ENCODE assay signal across 27 cellular contexts in genomic region chr1:91161166-91161565, GRCh38.
"Had no signal": no experiment of that assay in that cellular context is flagged by ENCODE, and none has a peak within 500 bp of the region (broad histone marks: within the 10 kb centered on the region; RNA-seq: fewer than 3 reads in every experiment).

No MANE protein-coding gene starts in this region.

- DNase-seq: heart left ventricle; hypothalamus; immature natural killer cell; kidney; left colon; left lung; lower lobe of right lung; midbrain; naive thymus-derived CD8-positive, alpha-beta T cell; nucleus accumbens; pancreas; psoas muscle; right lobe of liver; stimulated activated CD4-positive, alpha-beta T cell treated with anti-CD3 and anti-CD28 coated beads, Interleukin-1b, Interleukin-23, amount 100 ng/mL, for 48 hours; stimulated activated CD4-positive, alpha-beta T cell treated with anti-CD3 and anti-CD28 coated beads, Interleukin-2, amount 100 ng/mL, for 48 hours; stimulated activated CD4-positive, alpha-beta T cell treated with anti-CD3 and anti-CD28 coated beads, Interleukin-4, amount 100 ng/mL, for 4 hours; stimulated activated CD8-positive, alpha-beta memory T cell treated with anti-CD3 and anti-CD28 coated beads, Interleukin-4, amount 100 ng/mL, for 48 hours; stimulated activated naive CD4-positive, alpha-beta T cell treated with Interleukin-2 at 50 U/mL for 16 hours; stimulated activated naive CD8-positive, alpha-beta T cell treated with anti-CD3 and anti-CD28 coated beads, Interleukin-15, amount 100 ng/mL, for 72 hours; substantia nigra; transverse colon had no signal

- H3K4me1 ChIP-seq: heart left ventricle, left lung, lower lobe of right lung, pancreas, psoas muscle, right lobe of liver, transverse colon had no signal

- H3K36me3 ChIP-seq: heart left ventricle, left lung, lower lobe of right lung, pancreas, right lobe of liver, transverse colon, upper lobe of left lung had no signal

- H3K27me3 ChIP-seq: heart left ventricle, left lung, pancreas, right lobe of liver, transverse colon, upper lobe of left lung had no signal

- H3K4me3 Mint-ChIP-seq: immature natural killer cell; naive thymus-derived CD8-positive, alpha-beta T cell; nephron; neural crest cell; stimulated activated memory B cell treated with anti-CD40 and anti-IgM and Interleukin-4, amounts not matched to agents 10 μg/mL and 1 μg/mL and 100 μg/mL, for 72 hours; stimulated activated naive CD8-positive, alpha-beta T cell treated with anti-CD3 and anti-CD28 coated beads, Interleukin-15, amount 100 ng/mL, for 72 hours had no signal

- ATAC-seq: heart left ventricle; left colon; left lung; lower lobe of right lung; naive thymus-derived CD8-positive, alpha-beta T cell; pancreas; psoas muscle; right lobe of liver; stimulated activated memory B cell treated with anti-CD40 and anti-IgM and Interleukin-4, amounts not matched to agents 10 μg/mL and 1 μg/mL and 100 μg/mL, for 72 hours; stimulated activated naive CD8-positive, alpha-beta T cell treated with anti-CD3 and anti-CD28 coated beads, Interleukin-15, amount 100 ng/mL, for 72 hours had no signal

- H3K27ac ChIP-seq: heart left ventricle, left lung, lower lobe of right lung, pancreas, psoas muscle, right lobe of liver, upper lobe of left lung had no signal

- H3K9me3 ChIP-seq: heart left ventricle, left lung, lower lobe of right lung, pancreas, psoas muscle, right lobe of liver, transverse colon, upper lobe of left lung had no signal

- H3K27ac Mint-ChIP-seq: immature natural killer cell; naive thymus-derived CD8-positive, alpha-beta T cell; nephron; stimulated activated memory B cell treated with anti-CD40 and anti-IgM and Interleukin-4, amounts not matched to agents 10 μg/mL and 1 μg/mL and 100 μg/mL, for 72 hours; stimulated activated naive CD8-positive, alpha-beta T cell treated with anti-CD3 and anti-CD28 coated beads, Interleukin-15, amount 100 ng/mL, for 72 hours had no signal

- FAIRE-seq: islet of Langerhans, kidney, pancreas had no signal

- H3K4me3 ChIP-seq: heart left ventricle, left lung, lower lobe of right lung, pancreas, psoas muscle, right lobe of liver, smooth muscle cell, transverse colon, upper lobe of left lung had no signal

- H3K9me3 Mint-ChIP-seq: immature natural killer cell; naive thymus-derived CD8-positive, alpha-beta T cell; nephron; neural crest cell; stimulated activated memory B cell treated with anti-CD40 and anti-IgM and Interleukin-4, amounts not matched to agents 10 μg/mL and 1 μg/mL and 100 μg/mL, for 72 hours; stimulated activated naive CD8-positive, alpha-beta T cell treated with anti-CD3 and anti-CD28 coated beads, Interleukin-15, amount 100 ng/mL, for 72 hours had no signal

- H3K36me3 Mint-ChIP-seq: immature natural killer cell; naive thymus-derived CD8-positive, alpha-beta T cell; stimulated activated memory B cell treated with anti-CD40 and anti-IgM and Interleukin-4, amounts not matched to agents 10 μg/mL and 1 μg/mL and 100 μg/mL, for 72 hours had no signal
